ENCODE assay signal across 17 cellular contexts in genomic region chr19:50837300-50837699, GRCh38. TPM values are rescaled to one million over a fixed set of nuclear protein-coding genes. Genes with fewer than 3 reads are reported as not detected.
DNase-seq lines count a peak whose midpoint lies in the region; ATAC-seq, FAIRE-seq and TF ChIP-seq lines count a peak whose summit lies in the region.
"Had no signal": no experiment of that assay in that cellular context is flagged by ENCODE, and none has a peak within 500 bp of the region (broad histone marks: within the 10 kb centered on the region; RNA-seq: fewer than 3 reads in every experiment).

No MANE protein-coding gene starts in this region.

- no peak overlapping the region for H3K56ac ChIP-seq in H1 (replicated peaks; ENCODE audit: insufficient read length, low read depth, low read length)

- no peak overlapping the region for H2BK20ac ChIP-seq in H1 (ENCODE audit: low read length)

- no peak overlapping the region for H4K91ac ChIP-seq in H1 (replicated peaks; ENCODE audit: insufficient read length, low read length)

- H3K14ac ChIP-seq in H1 (ENCODE audit: insufficient read length) = no peak overlapping the region

- H2BK12ac ChIP-seq in H1 (ENCODE audit: low read depth, low read length) = peak overlapping the region; percentile 50; the same call in 1 of the 2 replicates

- H2AFZ ChIP-seq in H1 (ENCODE audit: low read length) = no peak overlapping the region

- H3K4me3 ChIP-seq in H1 (ENCODE audit: extremely low read depth in 1 of 4, insufficient read depth in 2 of 4, low read depth in 3 of 4, low read length in 4 of 4) (no peak overlapping the region), spleen (no peak overlapping the region)
- H3K4me3 ChIP-seq: ascending aorta, upper lobe of right lung had no signal

- H3K27ac Mint-ChIP-seq in activated CD8-positive, alpha-beta T cell treated with anti-CD3 and anti-CD28 coated beads, Interleukin-2, amount 10 ng/mL, durations not matched to agents 7 days and 5 days = no peak overlapping the region
- no peak overlapping the region for H3K27ac Mint-ChIP-seq in activated CD8-positive, alpha-beta T cell treated with anti-CD3 and anti-CD28 coated beads for 36 hours
- H3K27ac Mint-ChIP-seq: activated T-cell treated with anti-CD3 and anti-CD28 coated beads, Interleukin-2, amount 50 U/mL, for 24 hours had no signal

- DNase-seq in activated CD8-positive, alpha-beta T cell treated with anti-CD3 and anti-CD28 coated beads, Interleukin-2, amount 10 ng/mL, durations not matched to agents 7 days and 5 days = no peak
- DNase-seq in activated CD8-positive, alpha-beta T cell treated with anti-CD3 and anti-CD28 coated beads for 36 hours = no peak
- DNase-seq in NCI-H1436 (lab: John Stamatoyannopoulos, UW) = peak; percentile 51
- no peak for DNase-seq in H1 (ENCODE audit: low read depth in 1 of 2, low spot score in 2 of 2)
- peak; percentile 41 for DNase-seq in spleen
- no peak for DNase-seq in stimulated activated naive CD4-positive, alpha-beta T cell treated with Interleukin-2 at 50 U/mL for 16 hours (lab: John Stamatoyannopoulos, UW)
- DNase-seq in HTR-8/SVneo (ENCODE audit: insufficient read length, low spot score) = no peak
- DNase-seq in foreskin melanocyte = no peak
- DNase-seq: activated CD4-positive, CD25-positive, alpha-beta regulatory T cell treated with anti-CD3 and anti-CD28 coated beads, Interleukin-2, amount 50 U/mL, for 72 hours; activated T-cell treated with anti-CD3 and anti-CD28 coated beads, Interleukin-2, amount 50 U/mL, for 24 hours; dermis blood vessel endothelial cell; midbrain; stimulated activated CD4-positive, alpha-beta T cell treated with anti-CD3 and anti-CD28 coated beads, Interleukin-1b, Interleukin-23, amount 100 ng/mL, for 48 hours; upper lobe of right lung had no signal

- TF ChIP-seq EP300 in H1 (IDR thresholded peaks at IDR 0.05; ENCODE audit: borderline replicate concordance in 1 of 2, low read depth in 2 of 2, low read length in 2 of 2) = no peak

- peaks cover 22% of the 10 kb centered on the region for H3K27me3 Mint-ChIP-seq in activated CD8-positive, alpha-beta T cell treated with anti-CD3 and anti-CD28 coated beads, Interleukin-2, amount 10 ng/mL, durations not matched to agents 7 days and 5 days (ENCODE audit: low read depth)
- H3K27me3 Mint-ChIP-seq in activated CD8-positive, alpha-beta T cell treated with anti-CD3 and anti-CD28 coated beads for 36 hours = peaks cover 48% of the 10 kb centered on the region

- no peak overlapping the region for H3K4me2 ChIP-seq in H1 (ENCODE audit: insufficient read depth in 1 of 2, low read depth in 2 of 2, low read length in 2 of 2)

- TF ChIP-seq POLR2A in H1 (IDR thresholded peaks at IDR 0.05; ENCODE audit: control extremely low read depth in 1 of 2, low read depth in 2 of 2, low read length in 2 of 2) = no peak
- no peak for TF ChIP-seq POLR2A in spleen (IDR thresholded peaks at IDR 0.05)

- whole genome bisulfite sequencing in H1 (ENCODE audit: extremely low coverage in 1 of 2, insufficient coverage in 1 of 2, insufficient read length in 1 of 2, insufficient replicate concordance in 2 of 2, low coverage in 1 of 2, low lambda C conversion rate in 2 of 2, missing lambda C conversion rate in 1 of 2), 2 experiments = 91% methylated on average over 10 of the region's 10 CpGs; no CpG with 5 or more reads in 1 of the 2 experiments
- WGBS in spleen, 5 donors = 75 to 87% (median 83%) methylated on average over 10 of the region's 10 CpGs

- H3K79me2 ChIP-seq in H1 (ENCODE audit: control insufficient read depth in 1 of 2, insufficient read depth in 2 of 2, low read length in 2 of 2) = no peaks in the 10 kb centered on the region

- TF ChIP-seq CTCF in activated CD8-positive, alpha-beta T cell treated with anti-CD3 and anti-CD28 coated beads for 36 hours (IDR thresholded peaks at IDR 0.05) = no peak
- no peak for TF ChIP-seq CTCF in H1 (IDR thresholded peaks at IDR 0.05; ENCODE audit: control extremely low read depth in 1 of 3, insufficient read depth in 1 of 3, low read depth in 1 of 3, low read length in 3 of 3)
- TF ChIP-seq CTCF in spleen (IDR thresholded peaks at IDR 0.05 in 8 of 11, conservative IDR thresholded peaks at IDR 0.05 in 3 of 11) = no peak

- H3K9ac ChIP-seq in H1 (replicated peaks in 1 of 4; ENCODE audit: extremely low read depth in 1 of 4, low read depth in 3 of 4, low read length in 3 of 4) = no peak overlapping the region

- H2BK15ac ChIP-seq in H1 (ENCODE audit: low read length) = no peak overlapping the region

- no peak overlapping the region for H2AK5ac ChIP-seq in H1 (ENCODE audit: low read depth, low read length)

- no peaks in the 10 kb centered on the region for H3K36me3 ChIP-seq in H1 (ENCODE audit: control insufficient read depth in 2 of 4, insufficient read depth in 4 of 4, low read length in 3 of 4)
- no peaks in the 10 kb centered on the region for H3K36me3 ChIP-seq in spleen
- H3K36me3 ChIP-seq: ascending aorta, upper lobe of right lung had no signal

- H3K9me3 ChIP-seq in H1 (ENCODE audit: insufficient read depth in 2 of 2, low read depth in 1 of 2, low read length in 1 of 2) (no peaks in the 10 kb centered on the region), spleen (peaks cover 0 to 11% (median 7%) of the 10 kb centered on the region in 8 donors)
- H3K9me3 ChIP-seq: ascending aorta, upper lobe of right lung had no signal

- H3K23me2 ChIP-seq in H1 (ENCODE audit: low read depth, low read length) = peaks cover 8% of the 10 kb centered on the region; the same call in 1 of the 2 replicates

- H3K27me3 ChIP-seq in H1 (replicated peaks in 1 of 4; ENCODE audit: control insufficient read depth in 3 of 4, extremely low read depth in 1 of 4, insufficient read depth in 3 of 4, low read length in 3 of 4) (peaks cover 0 to 22% (median 7%) of the 10 kb centered on the region in 4 experiments; a peak in 6 of 7 replicates), spleen (replicated peaks in 1 of 7) (peaks cover 0 to 82% (median 14%) of the 10 kb centered on the region in 7 donors)
- H3K27me3 ChIP-seq: ascending aorta had no signal

- H3K4me1 ChIP-seq in H1 (replicated peaks in 1 of 4; ENCODE audit: control insufficient read depth in 3 of 4, insufficient read depth in 4 of 4, low read length in 3 of 4) (peaks cover 0 to 7% (median 2%) of the 10 kb centered on the region in 4 experiments; a peak in 3 of 7 replicates), spleen (peaks cover 0 to 17% (median 10%) of the 10 kb centered on the region in 6 donors)
- H3K4me1 ChIP-seq: ascending aorta had no signal

- H3K18ac ChIP-seq in H1 (ENCODE audit: extremely low read depth, low read length) = no peak overlapping the region

- CTCF ChIA-PET in activated CD8-positive, alpha-beta T cell treated with anti-CD3 and anti-CD28 coated beads, Interleukin-2, amount 10 ng/mL, durations not matched to agents 7 days and 5 days (lab: Charles Lee) = no interaction called here
- CTCF ChIA-PET in activated CD8-positive, alpha-beta T cell treated with anti-CD3 and anti-CD28 coated beads for 36 hours (lab: Charles Lee) = interaction anchor here (1.0 to 1.3 kb wide), 2 partner anchors 92 to 281 kb away, joined by 3 to 4 read pairs; no protein-coding TSS in a partner anchor
- CTCF ChIA-PET in H1 (lab: Charles Lee; ENCODE audit: partially characterized antibody) = interaction anchor here (0.9 to 1.4 kb wide), 6 partner anchors 18 to 168 kb away, joined by 3 to 6 read pairs (median 4); partner anchors contain the start of gene KLK3

- no peak overlapping the region for H3K4ac ChIP-seq in H1 (replicated peaks; ENCODE audit: insufficient read length, low read depth, low read length)

- no peaks in the 10 kb centered on the region for H3K36me3 Mint-ChIP-seq in activated CD8-positive, alpha-beta T cell treated with anti-CD3 and anti-CD28 coated beads, Interleukin-2, amount 10 ng/mL, durations not matched to agents 7 days and 5 days (ENCODE audit: low read depth)
- H3K36me3 Mint-ChIP-seq in activated CD8-positive, alpha-beta T cell treated with anti-CD3 and anti-CD28 coated beads for 36 hours (ENCODE audit: low read depth) = no peaks in the 10 kb centered on the region

- no peak overlapping the region for H4K5ac ChIP-seq in H1 (ENCODE audit: insufficient read length, low read depth, low read length)

- FAIRE-seq in H1 (lab: Jason Lieb, UNC) = no peak
- no peak for FAIRE-seq in HTR-8/SVneo (lab: Jason Lieb, UNC)
- FAIRE-seq: GM12892 had no signal

- H4K20me1 ChIP-seq in H1 (replicated peaks in 1 of 2; ENCODE audit: control insufficient read depth in 1 of 2, insufficient read depth in 2 of 2, low read length in 2 of 2) = no peaks in the 10 kb centered on the region

- no peaks in the 10 kb centered on the region for H3K9me3 Mint-ChIP-seq in activated CD8-positive, alpha-beta T cell treated with anti-CD3 and anti-CD28 coated beads, Interleukin-2, amount 10 ng/mL, durations not matched to agents 7 days and 5 days (ENCODE audit: insufficient read depth)
- no peaks in the 10 kb centered on the region for H3K9me3 Mint-ChIP-seq in activated CD8-positive, alpha-beta T cell treated with anti-CD3 and anti-CD28 coated beads for 36 hours
- H3K9me3 Mint-ChIP-seq: activated T-cell treated with anti-CD3 and anti-CD28 coated beads, Interleukin-2, amount 50 U/mL, for 24 hours had no signal

- no peak overlapping the region for H3K27ac ChIP-seq in H1 (ENCODE audit: low read depth, low read length)
- no peak overlapping the region for H3K27ac ChIP-seq in spleen
- H3K27ac ChIP-seq: ascending aorta, upper lobe of right lung had no signal

- H3K4me1 Mint-ChIP-seq in activated CD8-positive, alpha-beta T cell treated with anti-CD3 and anti-CD28 coated beads, Interleukin-2, amount 10 ng/mL, durations not matched to agents 7 days and 5 days (ENCODE audit: low read depth) = peaks cover 18% of the 10 kb centered on the region
- peaks cover 5% of the 10 kb centered on the region for H3K4me1 Mint-ChIP-seq in activated CD8-positive, alpha-beta T cell treated with anti-CD3 and anti-CD28 coated beads for 36 hours (ENCODE audit: low read depth)

- H2BK120ac ChIP-seq in H1 (replicated peaks; ENCODE audit: low read depth, low read length) = no peak overlapping the region

- H2BK5ac ChIP-seq in H1 (ENCODE audit: low read depth, low read length) = no peak overlapping the region

- no peak overlapping the region for H3K23ac ChIP-seq in H1 (ENCODE audit: insufficient read length)

- no peaks in the 10 kb centered on the region for H3K79me1 ChIP-seq in H1 (ENCODE audit: low read depth, low read length)

- H4K8ac ChIP-seq in H1 (ENCODE audit: extremely low read depth, insufficient read depth, low read length) = no peak overlapping the region

- intact Hi-C loops in activated CD8-positive, alpha-beta T cell treated with anti-CD3 and anti-CD28 coated beads for 36 hours (cut with micrococcal nuclease) = no loop called here
- intact Hi-C loops in spleen (cut with DNase I; ENCODE audit: low total_unique reads) = no loop called here

- no peak for TF ChIP-seq RAD21 in H1 (IDR thresholded peaks at IDR 0.05 in 1 of 2, conservative IDR thresholded peaks at IDR 0.05 in 1 of 2; ENCODE audit: low read depth in 2 of 2, low read length in 2 of 2)

- peak overlapping the region; percentile 24 for H3K4me3 Mint-ChIP-seq in activated CD8-positive, alpha-beta T cell treated with anti-CD3 and anti-CD28 coated beads, Interleukin-2, amount 10 ng/mL, durations not matched to agents 7 days and 5 days
- no peak overlapping the region for H3K4me3 Mint-ChIP-seq in activated CD8-positive, alpha-beta T cell treated with anti-CD3 and anti-CD28 coated beads for 36 hours
- H3K4me3 Mint-ChIP-seq: activated T-cell treated with anti-CD3 and anti-CD28 coated beads, Interleukin-2, amount 50 U/mL, for 24 hours had no signal

- POLR2A ChIA-PET in activated CD8-positive, alpha-beta T cell treated with anti-CD3 and anti-CD28 coated beads, Interleukin-2, amount 10 ng/mL, durations not matched to agents 7 days and 5 days (lab: Charles Lee) = no interaction called here
- POLR2A ChIA-PET in activated CD8-positive, alpha-beta T cell treated with anti-CD3 and anti-CD28 coated beads for 36 hours (lab: Charles Lee) = interaction anchor here (0.6 to 1.2 kb wide), 3 partner anchors 40 to 179 kb away, joined by 3 to 5 read pairs (median 4); no protein-coding TSS in a partner anchor
- POLR2A ChIA-PET in H1 (lab: Charles Lee; ENCODE audit: partially characterized antibody) = interaction anchor here (0.6 to 5.4 kb wide), 5 partner anchors 32 to 913 kb away, joined by 3 to 24 read pairs (median 5); no protein-coding TSS in a partner anchor

- ATAC-seq in activated CD8-positive, alpha-beta T cell treated with anti-CD3 and anti-CD28 coated beads, Interleukin-2, amount 10 ng/mL, durations not matched to agents 7 days and 5 days = no peak
- no peak for ATAC-seq in activated CD8-positive, alpha-beta T cell treated with anti-CD3 and anti-CD28 coated beads for 36 hours

RNA-seq across cellular contexts. Expression of gene KLK15, which starts 3.9 kb away (rescaled TPM):
- not detected for total RNA-seq in activated CD8-positive, alpha-beta T cell treated with anti-CD3 and anti-CD28 coated beads, Interleukin-2, amount 10 ng/mL, durations not matched to agents 7 days and 5 days
- not detected for total RNA-seq in activated CD8-positive, alpha-beta T cell treated with anti-CD3 and anti-CD28 coated beads for 36 hours
- total RNA-seq in H1 (2021; fragmentation: NEBNext Ultra II Directional; extraction: Animal tissue kit (Norgen Biotek cat#: 25700)) = not detected in 2 replicates
- not detected in 2 replicates for polyA plus RNA-seq in H1 (2011; rRNA removed)
- polyA plus RNA-seq in H1 (2011; cell fraction: cytosol; rRNA removed) = 0.06 TPM
- polyA plus RNA-seq in H1 (2011; cell fraction: nucleus; rRNA removed) = 0.20 TPM
- polyA plus RNA-seq in H1 (2012, experiment 1 of 2) = not detected in 4 replicates
- polyA plus RNA-seq in H1 (2012, experiment 2 of 2) = not detected
- polyA plus RNA-seq in H1 (2013, experiment 1 of 2) = 0.04 TPM
- polyA plus RNA-seq in H1 (2013, experiment 2 of 2) = not detected
- polyA minus RNA-seq in H1 (2011; rRNA and poly(A)+ RNA removed) = not detected in 2 replicates
- polyA minus RNA-seq in H1 (2011; cell fraction: cytosol; rRNA and poly(A)+ RNA removed) = not detected
- not detected for polyA minus RNA-seq in H1 (2011; cell fraction: nucleus; rRNA and poly(A)+ RNA removed)
- total RNA-seq in spleen = not detected
- under 1 TPM in 2 of 3 donors, not detected in 1; 0.07 to 0.13 TPM for polyA plus RNA-seq in spleen
- total RNA-seq: ascending aorta, dermis blood vessel endothelial cell, pulmonary artery endothelial cell, upper lobe of right lung had no signal

RNA-seq across cellular contexts. Expression of gene KLK1, which starts 13.7 kb away (rescaled TPM):
- total RNA-seq in activated CD8-positive, alpha-beta T cell treated with anti-CD3 and anti-CD28 coated beads, Interleukin-2, amount 10 ng/mL, durations not matched to agents 7 days and 5 days = under 1 TPM; 0.45 to 0.47 TPM
- under 1 TPM; 0.65 to 0.83 TPM for total RNA-seq in activated CD8-positive, alpha-beta T cell treated with anti-CD3 and anti-CD28 coated beads for 36 hours
- 3.4 and 4.8 TPM in 2 replicates for total RNA-seq in H1 (2021; fragmentation: NEBNext Ultra II Directional; extraction: Animal tissue kit (Norgen Biotek cat#: 25700))
- polyA plus RNA-seq in H1 (2011; rRNA removed) = 4.0 and 5.8 TPM in 2 replicates
- 4.8 TPM for polyA plus RNA-seq in H1 (2011; cell fraction: cytosol; rRNA removed)
- 7.1 TPM for polyA plus RNA-seq in H1 (2011; cell fraction: nucleus; rRNA removed)
- 5.2 to 6.7 TPM (median 5.7 TPM) in 4 replicates for polyA plus RNA-seq in H1 (2012, experiment 1 of 2)
- 4.1 TPM for polyA plus RNA-seq in H1 (2012, experiment 2 of 2)
- polyA plus RNA-seq in H1 (2013, experiment 1 of 2) = 6.2 TPM
- polyA plus RNA-seq in H1 (2013, experiment 2 of 2) = 5.8 TPM
- 0.63 and 1.4 TPM in 2 replicates for polyA minus RNA-seq in H1 (2011; rRNA and poly(A)+ RNA removed)
- polyA minus RNA-seq in H1 (2011; cell fraction: cytosol; rRNA and poly(A)+ RNA removed) = 1.3 TPM
- polyA minus RNA-seq in H1 (2011; cell fraction: nucleus; rRNA and poly(A)+ RNA removed) = 2.9 TPM
- total RNA-seq in spleen = 10 to 100 TPM in 4 of 7 donors, 1 to 10 TPM in 3; 1.3 to 28.6 (median 10.7) TPM
- 10 to 100 TPM; 16.3 to 56.5 (median 54.5) TPM for polyA plus RNA-seq in spleen
- total RNA-seq: ascending aorta, dermis blood vessel endothelial cell, pulmonary artery endothelial cell had no signal

RNA-seq across cellular contexts. Expression of gene KLK3, which starts 17.4 kb away (rescaled TPM):
- total RNA-seq in activated CD8-positive, alpha-beta T cell treated with anti-CD3 and anti-CD28 coated beads, Interleukin-2, amount 10 ng/mL, durations not matched to agents 7 days and 5 days = not detected
- total RNA-seq in activated CD8-positive, alpha-beta T cell treated with anti-CD3 and anti-CD28 coated beads for 36 hours = not detected
- not detected in 2 replicates for total RNA-seq in H1 (2021; fragmentation: NEBNext Ultra II Directional; extraction: Animal tissue kit (Norgen Biotek cat#: 25700))
- polyA plus RNA-seq in H1 (2011; rRNA removed) (0.08 and 0.25 TPM in 2 replicates), spleen (under 1 TPM in 1 of 3 donors, not detected in 2; 0.03 TPM)
- polyA plus RNA-seq in H1 (2011; cell fraction: cytosol; rRNA removed) = 0.13 TPM
- 0.86 TPM for polyA plus RNA-seq in H1 (2011; cell fraction: nucleus; rRNA removed)
- 0.15 TPM in 1 of 4 replicates, not detected in the others for polyA plus RNA-seq in H1 (2012, experiment 1 of 2)
- not detected for polyA plus RNA-seq in H1 (2012, experiment 2 of 2)
- polyA plus RNA-seq in H1 (2013, experiment 1 of 2) = 0.04 TPM
- 0.06 TPM for polyA plus RNA-seq in H1 (2013, experiment 2 of 2)
- 0.61 and 0.69 TPM in 2 replicates for polyA minus RNA-seq in H1 (2011; rRNA and poly(A)+ RNA removed)
- not detected for polyA minus RNA-seq in H1 (2011; cell fraction: cytosol; rRNA and poly(A)+ RNA removed)
- polyA minus RNA-seq in H1 (2011; cell fraction: nucleus; rRNA and poly(A)+ RNA removed) = not detected
- total RNA-seq in spleen = not detected
- total RNA-seq: ascending aorta, dermis blood vessel endothelial cell, pulmonary artery endothelial cell, upper lobe of right lung had no signal

RNA-seq across cellular contexts. Expression of gene KLK2, which starts 35.9 kb away (rescaled TPM):
- total RNA-seq in activated CD8-positive, alpha-beta T cell treated with anti-CD3 and anti-CD28 coated beads, Interleukin-2, amount 10 ng/mL, durations not matched to agents 7 days and 5 days = not detected
- under 1 TPM; 0.51 to 0.90 TPM for total RNA-seq in activated CD8-positive, alpha-beta T cell treated with anti-CD3 and anti-CD28 coated beads for 36 hours
- not detected in 2 replicates for total RNA-seq in H1 (2021; fragmentation: NEBNext Ultra II Directional; extraction: Animal tissue kit (Norgen Biotek cat#: 25700))
- polyA plus RNA-seq in H1 (2011; rRNA removed) = 0.20 and 0.36 TPM in 2 replicates
- 0.59 TPM for polyA plus RNA-seq in H1 (2011; cell fraction: cytosol; rRNA removed)
- 0.57 TPM for polyA plus RNA-seq in H1 (2011; cell fraction: nucleus; rRNA removed)
- polyA plus RNA-seq in H1 (2012, experiment 1 of 2) = 0.30 to 0.33 TPM in 2 of 4 replicates, not detected in the others
- polyA plus RNA-seq in H1 (2012, experiment 2 of 2) = 0.55 TPM
- 0.04 TPM for polyA plus RNA-seq in H1 (2013, experiment 1 of 2)
- 0.11 TPM for polyA plus RNA-seq in H1 (2013, experiment 2 of 2)
- not detected in 2 replicates for polyA minus RNA-seq in H1 (2011; rRNA and poly(A)+ RNA removed)
- not detected for polyA minus RNA-seq in H1 (2011; cell fraction: cytosol; rRNA and poly(A)+ RNA removed)
- not detected for polyA minus RNA-seq in H1 (2011; cell fraction: nucleus; rRNA and poly(A)+ RNA removed)
- 1 to 10 TPM in 1 of 7 donors, under 1 TPM in 1, not detected in 5; 0.37 to 1.2 TPM for total RNA-seq in spleen
- under 1 TPM; 0.65 to 0.86 (median 0.65) TPM for polyA plus RNA-seq in spleen
- total RNA-seq: ascending aorta, dermis blood vessel endothelial cell, pulmonary artery endothelial cell, upper lobe of right lung had no signal

RNA-seq across cellular contexts. Expression of gene ACP4, which starts 47.1 kb away (rescaled TPM):
- not detected for total RNA-seq in activated CD8-positive, alpha-beta T cell treated with anti-CD3 and anti-CD28 coated beads, Interleukin-2, amount 10 ng/mL, durations not matched to agents 7 days and 5 days
- not detected for total RNA-seq in activated CD8-positive, alpha-beta T cell treated with anti-CD3 and anti-CD28 coated beads for 36 hours
- total RNA-seq in H1 (2021; fragmentation: NEBNext Ultra II Directional; extraction: Animal tissue kit (Norgen Biotek cat#: 25700)) = not detected in 2 replicates
- polyA plus RNA-seq in H1 (2011; rRNA removed) (not detected in 2 replicates), spleen (not detected)
- not detected for polyA plus RNA-seq in H1 (2011; cell fraction: cytosol; rRNA removed)
- not detected for polyA plus RNA-seq in H1 (2011; cell fraction: nucleus; rRNA removed)
- not detected in 4 replicates for polyA plus RNA-seq in H1 (2012, experiment 1 of 2)
- not detected for polyA plus RNA-seq in H1 (2012, experiment 2 of 2)
- not detected for polyA plus RNA-seq in H1 (2013, experiment 1 of 2)
- not detected for polyA plus RNA-seq in H1 (2013, experiment 2 of 2)
- not detected in 2 replicates for polyA minus RNA-seq in H1 (2011; rRNA and poly(A)+ RNA removed)
- not detected for polyA minus RNA-seq in H1 (2011; cell fraction: cytosol; rRNA and poly(A)+ RNA removed)
- polyA minus RNA-seq in H1 (2011; cell fraction: nucleus; rRNA and poly(A)+ RNA removed) = not detected
- not detected for total RNA-seq in spleen
- total RNA-seq: ascending aorta, dermis blood vessel endothelial cell, pulmonary artery endothelial cell, upper lobe of right lung had no signal

Comparison
In these comparisons a context has a peak if more than half of its experiments do, and no peak if none do; other contexts are left out.
1. DNase-seq: peak in NCI-H1436 (single experiment) and spleen (single experiment); none in activated CD8-positive, alpha-beta T cell treated with anti-CD3 and anti-CD28 coated beads, Interleukin-2, amount 10 ng/mL, durations not matched to agents 7 days and 5 days (single experiment), activated CD8-positive, alpha-beta T cell treated with anti-CD3 and anti-CD28 coated beads for 36 hours (single experiment), H1 (0 of 2), stimulated activated naive CD4-positive, alpha-beta T cell treated with Interleukin-2 at 50 U/mL for 16 hours (single experiment), HTR-8/SVneo (single experiment) and foreskin melanocyte (single experiment).